ENCODE assay signal across 23 cellular contexts in the genomic region with DNA sequence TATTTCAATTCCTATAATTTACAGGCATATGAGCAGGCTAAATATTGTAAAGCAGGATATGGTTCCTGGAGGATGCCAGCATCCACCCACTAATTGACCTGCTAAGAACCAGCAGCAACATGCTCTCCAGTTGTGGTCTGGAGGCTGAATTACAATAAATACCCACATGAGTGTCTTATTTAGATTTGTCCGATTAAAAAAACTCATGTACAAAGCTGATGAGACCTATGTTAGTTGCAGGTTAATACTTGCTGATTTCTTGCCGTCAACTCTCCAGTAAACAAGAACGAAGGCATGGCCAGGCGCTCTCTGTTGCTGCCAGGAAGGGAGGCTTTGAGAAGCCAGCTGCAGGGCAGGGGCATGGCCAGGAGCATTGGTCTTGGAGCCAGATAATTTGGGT.
DNase-seq lines count a peak whose midpoint lies in the region; ATAC-seq and TF ChIP-seq lines count a peak whose summit lies in the region.
"Had no signal": no experiment of that assay in that cellular context is flagged by ENCODE, and none has a peak within 500 bp of the region (broad histone marks: within the 10 kb centered on the region; RNA-seq: fewer than 3 reads in every experiment).

No MANE protein-coding gene starts in this region.

- H3K9ac ChIP-seq in neural cell (ENCODE audit: low read length): no peak overlapping the region

- no peak for TF ChIP-seq POLR2A in tibial nerve (IDR thresholded peaks at IDR 0.05)

- H3K4me1 Mint-ChIP-seq in GM23338: peaks cover 40% of the 10 kb centered on the region
- H3K4me1 Mint-ChIP-seq: CD8-positive, alpha-beta memory T cell had no signal

- CTCF ChIA-PET in PC-9 (lab: Charles Lee): interaction anchor here (0.5 to 1.5 kb wide), 2 partner anchors 32 to 168 kb away, joined by 3 to 7 read pairs; no protein-coding TSS in a partner anchor

- intact Hi-C loops in PC-9 (cut with micrococcal nuclease; ENCODE audit: unreplicated experiment): loop anchor here (5.0 kb wide), 2 partner anchors 167 to 277 kb away; no protein-coding TSS in a partner anchor

- H3K36me3 Mint-ChIP-seq in GM23338 (ENCODE audit: low read depth): peaks cover 19% of the 10 kb centered on the region
- H3K36me3 Mint-ChIP-seq: CD8-positive, alpha-beta memory T cell had no signal

- peaks cover 16% of the 10 kb centered on the region; the same call in 2 of the 3 replicates for H3K9me3 Mint-ChIP-seq in GM23338

- no peak for ATAC-seq in GM23338

- H3K4me3 Mint-ChIP-seq in GM23338: no peak overlapping the region
- H3K4me3 Mint-ChIP-seq: CD8-positive, alpha-beta memory T cell had no signal

- H3K4me2 ChIP-seq in GM23338: peak overlapping the region; percentile 25; the same call in 1 of the 2 replicates
- H3K4me2 ChIP-seq in PC-9: 0 out of 2 replicates have a peak overlapping the region, but pooled peaks have one; percentile 57
- no peak overlapping the region for H3K4me2 ChIP-seq in neural cell (ENCODE audit: low read length)

- H3K79me2 ChIP-seq in GM23338 (replicated peaks; ENCODE audit: insufficient read depth) (no peaks in the 10 kb centered on the region), PC-9 (ENCODE audit: low read depth) (no peaks in the 10 kb centered on the region), neural cell (replicated peaks; ENCODE audit: insufficient read depth, low read length) (no peaks in the 10 kb centered on the region)

- TF ChIP-seq CTCF in GM23338 (conservative IDR thresholded peaks at IDR 0.05; ENCODE audit: low read depth in 2 of 2): no peak
- no peak for TF ChIP-seq CTCF in PC-9 (conservative IDR thresholded peaks at IDR 0.05)
- TF ChIP-seq CTCF in epithelial cell of esophagus (IDR thresholded peaks at IDR 0.05; ENCODE audit: insufficient read depth, low read depth, low read length, missing control alignments): no peak
- TF ChIP-seq CTCF in neural cell (IDR thresholded peaks at IDR 0.05; ENCODE audit: poor library complexity, severe bottlenecking): no peak
- TF ChIP-seq CTCF in tibial nerve (IDR thresholded peaks at IDR 0.05): no peak

- H3K27ac ChIP-seq in GM23338 (ENCODE audit: low read depth): no peak overlapping the region
- H3K27ac ChIP-seq in PC-9: no peak overlapping the region
- H3K27ac ChIP-seq in neural cell (ENCODE audit: low read length): peak overlapping the region; percentile 89
- H3K27ac ChIP-seq in tibial nerve: no peak overlapping the region

- H3F3A ChIP-seq in GM23338 (replicated peaks; ENCODE audit: low read depth) (peaks cover 5% of the 10 kb centered on the region; the same call in 1 of the 2 replicates), PC-9 (ENCODE audit: insufficient read depth, low read depth) (peaks cover 31% of the 10 kb centered on the region), neural cell (ENCODE audit: insufficient read depth, low read length, poor library complexity, severe bottlenecking) (peaks cover 7% of the 10 kb centered on the region)

- no peak overlapping the region for H3K27ac Mint-ChIP-seq in GM23338
- H3K27ac Mint-ChIP-seq: CD8-positive, alpha-beta memory T cell had no signal

- POLR2A ChIA-PET in PC-9 (lab: Charles Lee; ENCODE audit: unreplicated experiment): no interaction called here

- H3K9me2 ChIP-seq in GM23338 (ENCODE audit: insufficient read depth) (peaks cover 13% of the 10 kb centered on the region; the same call in 1 of the 2 replicates), PC-9 (ENCODE audit: insufficient read depth) (no peaks in the 10 kb centered on the region), neural cell (ENCODE audit: insufficient read depth, low read length) (no peaks in the 10 kb centered on the region)

- TF ChIP-seq RAD21 in neural cell (conservative IDR thresholded peaks at IDR 0.05): no peak

- H3K9me3 ChIP-seq in PC-9 (ENCODE audit: insufficient read depth, low read depth) (0 out of 2 replicates have a peak, but pooled peaks cover 4% of the 10 kb centered on the region), neural cell (ENCODE audit: low read length) (no peaks in the 10 kb centered on the region), tibial nerve (no peaks in the 10 kb centered on the region)

- H3K4me3 ChIP-seq in GM23338 (no peak overlapping the region), PC-9 (no peak overlapping the region), epithelial cell of esophagus (ENCODE audit: low read length) (no peak overlapping the region), neural cell (ENCODE audit: low read length) (no peak overlapping the region), tibial nerve (no peak overlapping the region)

- H3K27me3 Mint-ChIP-seq in GM23338 (ENCODE audit: insufficient read depth, low read depth, poor library complexity): peaks cover 9% of the 10 kb centered on the region
- H3K27me3 Mint-ChIP-seq: CD8-positive, alpha-beta memory T cell had no signal

- H3K36me3 ChIP-seq in GM23338 (ENCODE audit: insufficient read depth) (no peaks in the 10 kb centered on the region), PC-9 (ENCODE audit: low read depth) (no peaks in the 10 kb centered on the region), neural cell (ENCODE audit: insufficient read depth, low read length) (no peaks in the 10 kb centered on the region), tibial nerve (no peaks in the 10 kb centered on the region)

- no peak for TF ChIP-seq EP300 in neural cell (conservative IDR thresholded peaks at IDR 0.05; ENCODE audit: poor library complexity, severe bottlenecking)
- TF ChIP-seq EP300 in tibial nerve (IDR thresholded peaks at IDR 0.05): no peak

- WGBS in tibial nerve, 2 donors: 89% methylated on average over 4 of the region's 4 CpGs

- DNase-seq in GM23338 (ENCODE audit: low spot score): no peak
- no peak for DNase-seq in PC-9
- peak; percentile 82 for DNase-seq in epithelial cell of esophagus (ENCODE audit: low read depth)
- no peak for DNase-seq in pons (ENCODE audit: low spot score)
- DNase-seq in tibial nerve (ENCODE audit: low spot score in 2 of 2): no peak
- DNase-seq in activated effector memory CD4-positive, alpha-beta T cell treated with Interleukin-2 at 50 U/mL for 16 hours: no peak
- DNase-seq in GM19238 (ENCODE audit: insufficient read length, low spot score): no peak
- DNase-seq: AML-193; C1 segment of cervical spinal cord; Calu3; CD8-positive, alpha-beta memory T cell; DMS153; Kasumi-1; MM.1S; NCI-H1048; NCI-H1436 treated with DMSO at 0.1 percent for 48 hours; NCI-H2029; NCI-H345; NCI-H524; NCI-H774; NK-92 treated with Interleukin-12 subunit alpha and Interleukin-12 subunit beta, amount 100 ng/mL, for 24 hours; Right ventricle myocardium superior had no signal

- H3K4me1 ChIP-seq in GM23338 (ENCODE audit: insufficient read depth): peaks cover 32% of the 10 kb centered on the region
- H3K4me1 ChIP-seq in PC-9 (replicated peaks; ENCODE audit: insufficient read depth): peaks cover 70% of the 10 kb centered on the region
- peaks cover 0 to 15% (median 0%) of the 10 kb centered on the region in 4 donors for H3K4me1 ChIP-seq in tibial nerve

- H4K20me1 ChIP-seq in GM23338 (replicated peaks; ENCODE audit: insufficient read depth) (no peaks in the 10 kb centered on the region), PC-9 (ENCODE audit: insufficient read depth) (no peaks in the 10 kb centered on the region), neural cell (ENCODE audit: insufficient read depth) (no peaks in the 10 kb centered on the region)

- H3K27me3 ChIP-seq in GM23338 (ENCODE audit: insufficient read depth): no peaks in the 10 kb centered on the region
- no peaks in the 10 kb centered on the region for H3K27me3 ChIP-seq in PC-9 (ENCODE audit: insufficient read depth, low read depth)
- no peaks in the 10 kb centered on the region for H3K27me3 ChIP-seq in neural cell (ENCODE audit: insufficient read depth, low read depth, low read length)
- H3K27me3 ChIP-seq in tibial nerve: no peaks in the 10 kb centered on the region

- no TSS peak for BruUV-seq in PC-9 (replicated peaks; lab: Mats Ljungman, UMichigan)

- H2AFZ ChIP-seq in GM23338: peak overlapping the region; percentile 4; the same call in 1 of the 2 replicates
- H2AFZ ChIP-seq in PC-9: no peak overlapping the region
- no peak overlapping the region for H2AFZ ChIP-seq in neural cell (ENCODE audit: low read depth, low read length)

TF ChIP-seq in GM23338, 12 proteins besides CTCF, POLR2A, EP300 and RAD21:
- no peak for TF ChIP-seq ZNF331 (CRISPR knock-in tag; IDR thresholded peaks at IDR 0.05; ENCODE audit: low read depth)

TF ChIP-seq in neural cell, 6 proteins besides CTCF, POLR2A, EP300 and RAD21:
- no peak for TF ChIP-seq EZH2 (IDR thresholded peaks at IDR 0.05; ENCODE audit: borderline replicate concordance, insufficient read depth, low read length, poor library complexity, severe bottlenecking)
- no peak for TF ChIP-seq MXI1 (conservative IDR thresholded peaks at IDR 0.05; ENCODE audit: poor library complexity, severe bottlenecking)
- TF ChIP-seq SMC3 (conservative IDR thresholded peaks at IDR 0.05; ENCODE audit: poor library complexity): no peak
- TF ChIP-seq POLR2AphosphoS5 (IDR thresholded peaks at IDR 0.05): no peak
- TF ChIP-seq, protein P1, sequence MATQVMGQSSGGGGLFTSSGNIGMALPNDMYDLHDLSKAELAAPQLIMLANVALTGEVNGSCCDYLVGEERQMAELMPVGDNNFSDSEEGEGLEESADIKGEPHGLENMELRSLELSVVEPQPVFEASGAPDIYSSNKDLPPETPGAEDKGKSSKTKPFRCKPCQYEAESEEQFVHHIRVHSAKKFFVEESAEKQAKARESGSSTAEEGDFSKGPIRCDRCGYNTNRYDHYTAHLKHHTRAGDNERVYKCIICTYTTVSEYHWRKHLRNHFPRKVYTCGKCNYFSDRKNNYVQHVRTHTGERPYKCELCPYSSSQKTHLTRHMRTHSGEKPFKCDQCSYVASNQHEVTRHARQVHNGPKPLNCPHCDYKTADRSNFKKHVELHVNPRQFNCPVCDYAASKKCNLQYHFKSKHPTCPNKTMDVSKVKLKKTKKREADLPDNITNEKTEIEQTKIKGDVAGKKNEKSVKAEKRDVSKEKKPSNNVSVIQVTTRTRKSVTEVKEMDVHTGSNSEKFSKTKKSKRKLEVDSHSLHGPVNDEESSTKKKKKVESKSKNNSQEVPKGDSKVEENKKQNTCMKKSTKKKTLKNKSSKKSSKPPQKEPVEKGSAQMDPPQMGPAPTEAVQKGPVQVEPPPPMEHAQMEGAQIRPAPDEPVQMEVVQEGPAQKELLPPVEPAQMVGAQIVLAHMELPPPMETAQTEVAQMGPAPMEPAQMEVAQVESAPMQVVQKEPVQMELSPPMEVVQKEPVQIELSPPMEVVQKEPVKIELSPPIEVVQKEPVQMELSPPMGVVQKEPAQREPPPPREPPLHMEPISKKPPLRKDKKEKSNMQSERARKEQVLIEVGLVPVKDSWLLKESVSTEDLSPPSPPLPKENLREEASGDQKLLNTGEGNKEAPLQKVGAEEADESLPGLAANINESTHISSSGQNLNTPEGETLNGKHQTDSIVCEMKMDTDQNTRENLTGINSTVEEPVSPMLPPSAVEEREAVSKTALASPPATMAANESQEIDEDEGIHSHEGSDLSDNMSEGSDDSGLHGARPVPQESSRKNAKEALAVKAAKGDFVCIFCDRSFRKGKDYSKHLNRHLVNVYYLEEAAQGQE (IDR thresholded peaks at IDR 0.05; ENCODE audit: borderline replicate concordance): no peak
- TF ChIP-seq TAF1 (IDR thresholded peaks at IDR 0.05; ENCODE audit: low read depth): no peak
TF ChIP-seq in neural cell: peak in this region for 0.
